In the genomic region with DNA sequence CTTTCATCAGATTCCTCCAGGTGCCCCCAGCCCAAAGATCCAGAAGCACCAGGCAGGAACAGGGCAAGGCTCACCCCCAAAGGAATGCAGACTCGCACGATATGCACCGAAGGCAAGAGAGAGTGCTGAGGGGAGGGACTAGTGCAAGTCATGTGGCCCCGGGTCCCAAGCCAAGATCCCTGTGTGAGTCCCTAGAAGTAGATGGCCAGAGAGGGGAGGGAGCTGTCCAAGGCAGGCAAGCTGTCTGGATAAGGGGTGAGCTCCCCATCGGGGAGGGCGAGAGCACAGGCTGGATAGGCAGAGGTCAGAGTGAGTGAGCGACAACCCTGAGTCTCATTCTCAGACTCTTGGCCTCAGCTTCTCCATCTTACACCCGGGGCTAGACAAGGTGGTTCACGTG, we compare ENCODE assay signal across 1 cellular context.
TF ChIP-seq lines count a peak whose summit lies in the region.

No MANE protein-coding gene starts in this region.

TF ChIP-seq in HEK293, 187 proteins besides CTCF, POLR2A, EP300 and RAD21 (continued from another document):
- TF ChIP-seq PRDM10 (tag by site-specific recombination; IDR thresholded peaks at IDR 0.05), result peak; percentile 11; the same call in 1 of the 2 replicates
